In genomic region chr7:71389976-71390375, GRCh38 we compare ENCODE assay signal across 25 cellular contexts.
DNase-seq lines count a peak whose midpoint lies in the region; ATAC-seq and TF ChIP-seq lines count a peak whose summit lies in the region.
"Had no signal": no experiment of that assay in that cellular context is flagged by ENCODE, and none has a peak within 500 bp of the region (broad histone marks: within the 10 kb centered on the region; RNA-seq: fewer than 3 reads in every experiment).

No MANE protein-coding gene starts in this region.

- H3K4me1 ChIP-seq in HUES48 (ENCODE audit: control insufficient read depth, insufficient read depth, low read length), result no peaks in the 10 kb centered on the region; the same call in 1 of the 2 replicates
- no peaks in the 10 kb centered on the region for H3K4me1 ChIP-seq in testis
- H3K4me1 ChIP-seq: A549 had no signal

- H3K27ac Mint-ChIP-seq in CD4-positive, alpha-beta T cell, result no peak overlapping the region
- H3K27ac Mint-ChIP-seq in stimulated activated effector memory CD8-positive, alpha-beta T cell treated with anti-CD3 and anti-CD28 coated beads, Interleukin-12 subunit alpha, Interleukin-12 subunit beta, amount 100 ng/mL, for 72 hours, result no peak overlapping the region
- H3K27ac Mint-ChIP-seq: CD4-positive, alpha-beta memory T cell had no signal

- peak overlapping the region; percentile 32 for H3K27ac ChIP-seq in HUES48 (ENCODE audit: low read depth, low read length)
- H3K27ac ChIP-seq in WERI-Rb-1, result no peak overlapping the region
- no peak overlapping the region for H3K27ac ChIP-seq in testis
- no peak overlapping the region for H3K27ac ChIP-seq in CD4-positive, alpha-beta T cell (ENCODE audit: low read depth, low read length)
- H3K27ac ChIP-seq: A549; BLaER1 treated with 17β-estradiol and CSF1 and Interleukin-3, amounts not matched to agents 10 nM and 100 nM; PC-9 had no signal

- no peaks in the 10 kb centered on the region for H3K4me1 Mint-ChIP-seq in CD4-positive, alpha-beta T cell (ENCODE audit: low read depth)
- H3K4me1 Mint-ChIP-seq in stimulated activated effector memory CD8-positive, alpha-beta T cell treated with anti-CD3 and anti-CD28 coated beads, Interleukin-12 subunit alpha, Interleukin-12 subunit beta, amount 100 ng/mL, for 72 hours, result no peaks in the 10 kb centered on the region
- H3K4me1 Mint-ChIP-seq: CD4-positive, alpha-beta memory T cell had no signal

- POLR2A ChIA-PET in CD4-positive, alpha-beta T cell (lab: Charles Lee), result no interaction called here

- no peaks in the 10 kb centered on the region for H3K27me3 Mint-ChIP-seq in CD4-positive, alpha-beta T cell
- H3K27me3 Mint-ChIP-seq: CD4-positive, alpha-beta memory T cell had no signal

- no peak overlapping the region for H3K4me3 Mint-ChIP-seq in CD4-positive, alpha-beta T cell
- H3K4me3 Mint-ChIP-seq in stimulated activated effector memory CD8-positive, alpha-beta T cell treated with anti-CD3 and anti-CD28 coated beads, Interleukin-12 subunit alpha, Interleukin-12 subunit beta, amount 100 ng/mL, for 72 hours, result no peak overlapping the region
- H3K4me3 Mint-ChIP-seq: CD4-positive, alpha-beta memory T cell had no signal

- ATAC-seq in CD4-positive, alpha-beta T cell (ENCODE audit: poor library complexity), result no peak
- ATAC-seq in stimulated activated effector memory CD8-positive, alpha-beta T cell treated with anti-CD3 and anti-CD28 coated beads, Interleukin-12 subunit alpha, Interleukin-12 subunit beta, amount 100 ng/mL, for 72 hours, result no peak
- ATAC-seq: A549, HepG2 had no signal

- no peak overlapping the region for H3K9ac ChIP-seq in HUES48 (ENCODE audit: low read depth, low read length)
- H3K9ac ChIP-seq: BLaER1 treated with 17β-estradiol and CSF1 and Interleukin-3, amounts not matched to agents 10 nM and 100 nM had no signal

- H3K9me3 Mint-ChIP-seq in CD4-positive, alpha-beta T cell, result peaks cover 4% of the 10 kb centered on the region
- peaks cover 7% of the 10 kb centered on the region for H3K9me3 Mint-ChIP-seq in stimulated activated effector memory CD8-positive, alpha-beta T cell treated with anti-CD3 and anti-CD28 coated beads, Interleukin-12 subunit alpha, Interleukin-12 subunit beta, amount 100 ng/mL, for 72 hours

- DNase-seq in WERI-Rb-1 (peak; percentile 91), iPS-NIHi7 (ENCODE audit: extremely low spot score) (peak; percentile 33), testis (peak; percentile 20), NOMO-1 treated with dmso at 0.1 percent for 144 hours (lab: John Stamatoyannopoulos, UW; ENCODE audit: unreplicated experiment) (no peak)
- DNase-seq in CD4-positive, alpha-beta T cell, result no peak
- no peak for DNase-seq in stimulated activated effector memory CD8-positive, alpha-beta T cell treated with anti-CD3 and anti-CD28 coated beads, Interleukin-12 subunit alpha, Interleukin-12 subunit beta, amount 100 ng/mL, for 72 hours (ENCODE audit: low spot score in 2 of 2)
- DNase-seq: AML-193; CD4-positive, alpha-beta memory T cell; COR-L47; DMS 273 treated with DMSO at 0.1 percent for 48 hours; DMS79 treated with DMSO at 0.1 percent for 48 hours; H7; Karpas-422; NCI-H1092; NCI-H1417 treated with DMSO at 0.1 percent for 48 hours; NCI-H1694 treated with DMSO at 0.1 percent for 48 hours; NCI-H2081; NCI-H2227 treated with DMSO at 0.1 percent for 48 hours; PC-9; Right ventricle myocardium superior; T-helper 1 cell had no signal

- CTCF ChIA-PET in CD4-positive, alpha-beta T cell (lab: Charles Lee), result no interaction called here

- H3K36me3 ChIP-seq in HUES48 (ENCODE audit: control insufficient read depth, insufficient read depth, low read length) (peaks cover 9% of the 10 kb centered on the region), WERI-Rb-1 (no peaks in the 10 kb centered on the region), testis (ENCODE audit: low read depth, missing control alignments) (no peaks in the 10 kb centered on the region)
- H3K36me3 ChIP-seq: BLaER1 treated with 17β-estradiol and CSF1 and Interleukin-3, amounts not matched to agents 10 nM and 100 nM had no signal

- H3K27me3 ChIP-seq in HUES48 (ENCODE audit: control insufficient read depth, insufficient read depth, low read length), result no peaks in the 10 kb centered on the region
- H3K27me3 ChIP-seq in WERI-Rb-1 (ENCODE audit: insufficient read depth, low read depth, severe bottlenecking), result no peaks in the 10 kb centered on the region
- no peaks in the 10 kb centered on the region for H3K27me3 ChIP-seq in testis
- H3K27me3 ChIP-seq in CD4-positive, alpha-beta T cell (ENCODE audit: control insufficient read depth, insufficient read depth, low read length), result no peaks in the 10 kb centered on the region
- H3K27me3 ChIP-seq: BLaER1 treated with 17β-estradiol and CSF1 and Interleukin-3, amounts not matched to agents 10 nM and 100 nM had no signal

- no peak for TF ChIP-seq POLR2A in testis (IDR thresholded peaks at IDR 0.05)

- WGBS in testis, 2 donors, result 56 to 84% methylated on average over 7 of the region's 7 CpGs

- H3K9me3 ChIP-seq in HUES48 (ENCODE audit: control insufficient read depth, insufficient read depth, low read length) (0 out of 2 replicates have a peak, but pooled peaks cover under 1% of the 10 kb centered on the region), WERI-Rb-1 (ENCODE audit: severe bottlenecking) (no peaks in the 10 kb centered on the region), testis (no peaks in the 10 kb centered on the region)
- no peaks in the 10 kb centered on the region for H3K9me3 ChIP-seq in CD4-positive, alpha-beta T cell (ENCODE audit: control insufficient read depth, low read length)
- H3K9me3 ChIP-seq: BLaER1 treated with 17β-estradiol and CSF1 and Interleukin-3, amounts not matched to agents 10 nM and 100 nM had no signal

- intact Hi-C loops in testis (cut with DNase I; ENCODE audit: low total_unique reads), result no loop called here
- intact Hi-C loops in CD4-positive, alpha-beta T cell (cut with DNase I, micrococcal nuclease), result no loop called here

- no peak for TF ChIP-seq CTCF in WERI-Rb-1 (IDR thresholded peaks at IDR 0.05; ENCODE audit: low read depth, low read length)
- TF ChIP-seq CTCF in testis (IDR thresholded peaks at IDR 0.05), result no peak
- TF ChIP-seq CTCF in CD4-positive, alpha-beta T cell (IDR thresholded peaks at IDR 0.05), result no peak

- H3K36me3 Mint-ChIP-seq in CD4-positive, alpha-beta T cell (ENCODE audit: low read depth), result no peaks in the 10 kb centered on the region
- no peaks in the 10 kb centered on the region for H3K36me3 Mint-ChIP-seq in stimulated activated effector memory CD8-positive, alpha-beta T cell treated with anti-CD3 and anti-CD28 coated beads, Interleukin-12 subunit alpha, Interleukin-12 subunit beta, amount 100 ng/mL, for 72 hours
- H3K36me3 Mint-ChIP-seq: CD4-positive, alpha-beta memory T cell had no signal

- H3K4me3 ChIP-seq in HUES48 (ENCODE audit: low read depth, low read length) (no peak overlapping the region), WERI-Rb-1 (ENCODE audit: low read depth, low read length) (no peak overlapping the region), testis (no peak overlapping the region)
- H3K4me3 ChIP-seq: A549; BLaER1 treated with 17β-estradiol and CSF1 and Interleukin-3, amounts not matched to agents 10 nM and 100 nM; PC-9 had no signal

Comparison
In these comparisons a context has a peak if more than half of its experiments do, and no peak if none do; other contexts are left out.
1. DNase-seq: peak in WERI-Rb-1 (single experiment), iPS-NIHi7 (single experiment) and testis (single experiment); none in CD4-positive, alpha-beta T cell (0 of 10), NOMO-1 treated with dmso at 0.1 percent for 144 hours (single experiment) and stimulated activated effector memory CD8-positive, alpha-beta T cell treated with anti-CD3 and anti-CD28 coated beads, Interleukin-12 subunit alpha, Interleukin-12 subunit beta, amount 100 ng/mL, for 72 hours (0 of 2).